23 cellular contexts compared by ENCODE assay signal in genomic region chr16:10100829-10101228, GRCh38.
"Had no signal": no experiment of that assay in that cellular context is flagged by ENCODE, and none has a peak within 500 bp of the region (broad histone marks: within the 10 kb centered on the region; RNA-seq: fewer than 3 reads in every experiment).

No MANE protein-coding gene starts in this region.

- H3K36me3 ChIP-seq: brain microvascular endothelial cell, cardiac muscle cell, MG63, Peyer's patch, SJSA1 had no signal

- DNase-seq: activated B cell treated with CpG ODN at 0.5 μM for 24 hours; activated CD4-positive, alpha-beta memory T cell treated with anti-CD3 and anti-CD28 coated beads, Interleukin-2, amount 10 ng/mL, durations not matched to agents 7 days and 5 days; activated CD4-positive, alpha-beta T cell treated with anti-CD3 and anti-CD28 coated beads, Interleukin-2, amount 50 U/mL, for 1 hour; activated gamma-delta T cell; activated naive CD4-positive, alpha-beta T cell treated with anti-CD3 and anti-CD28 coated beads for 36 hours; activated T-cell treated with anti-CD3 and anti-CD28 coated beads for 4 hours; activated T-cell treated with anti-CD3 and anti-CD28 coated beads, Interleukin-2, amount 50 U/mL, for 48 hours; brain microvascular endothelial cell; MG63; NCI-H1092 treated with DMSO at 0.1 percent for 48 hours; NCI-H1417 treated with DMSO at 0.1 percent for 48 hours; NCI-H1694; NCI-H2029 treated with DMSO at 0.1 percent for 48 hours; NCI-H510A treated with DMSO at 0.1 percent for 48 hours; Peyer's patch; SHP77; T-helper 17 cell; T-helper 9 cell had no signal

- H3K27me3 ChIP-seq: brain microvascular endothelial cell, cardiac muscle cell, MG63, Peyer's patch, SJSA1 had no signal

- H3K9me3 ChIP-seq: Peyer's patch, SJSA1 had no signal

- H3K4me1 ChIP-seq: Peyer's patch, SJSA1 had no signal

- ATAC-seq: activated T-helper 17 cell treated with anti-CD3 and anti-CD28 coated beads, Interleukin-2, amount 50 U/mL, for 72 hours; SK-N-SH treated with all-trans-retinoic acid at 6 μM for 48 hours; T-helper 17 cell had no signal

- H3K27ac ChIP-seq: brain microvascular endothelial cell, cardiac muscle cell, Peyer's patch, SJSA1 had no signal

- H3K4me3 ChIP-seq: cardiac muscle cell, MG63, Peyer's patch, SJSA1 had no signal

- FAIRE-seq: TTC549 had no signal
